ENCODE assay signal across 1 cellular context in the genomic region with DNA sequence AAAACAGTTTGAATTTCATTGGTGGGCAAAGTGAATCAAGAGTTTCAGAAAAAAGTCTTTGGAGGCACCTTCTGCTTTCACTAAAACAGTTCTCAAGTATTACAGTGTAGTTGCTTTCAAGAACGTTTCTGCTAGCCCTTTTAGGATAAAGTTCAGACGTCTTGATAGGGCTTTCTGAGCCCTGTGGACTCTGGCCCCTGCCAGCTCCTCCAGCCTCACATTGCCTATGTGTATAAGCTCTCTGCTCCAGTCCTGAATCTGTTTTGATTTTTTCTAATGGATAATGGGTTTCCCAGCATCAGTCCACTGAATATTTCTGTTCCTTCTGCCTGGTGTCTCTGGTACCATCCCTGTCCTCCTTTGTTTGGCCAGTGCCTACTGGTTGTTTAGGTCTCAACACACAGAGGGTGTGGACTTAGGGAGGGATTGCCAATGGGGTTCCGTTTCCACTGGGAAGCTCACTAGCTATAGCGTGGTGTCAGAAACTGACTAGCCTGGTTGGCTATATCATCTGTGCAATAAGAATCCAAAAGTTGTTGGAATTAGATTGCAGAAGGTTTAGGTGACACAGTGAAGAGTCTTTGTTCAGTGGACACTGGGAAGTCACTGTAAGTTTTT.
TF ChIP-seq lines count a peak whose summit lies in the region.

No MANE protein-coding gene starts in this region.

TF ChIP-seq in H1, 55 proteins besides CTCF, POLR2A, EP300 and RAD21:
- no peak for TF ChIP-seq RFX5 (IDR thresholded peaks at IDR 0.05; ENCODE audit: borderline replicate concordance, low read depth, low read length)
- no peak for TF ChIP-seq SIRT6 (IDR thresholded peaks at IDR 0.05; ENCODE audit: low read length)
- TF ChIP-seq CBX8 (IDR thresholded peaks at IDR 0.05; ENCODE audit: borderline replicate concordance, low read depth, low read length), result no peak
- TF ChIP-seq CHD2 (IDR thresholded peaks at IDR 0.05; ENCODE audit: low read length), result no peak
- no peak for TF ChIP-seq HDAC2 (IDR thresholded peaks at IDR 0.05; ENCODE audit: borderline replicate concordance in 1 of 2, low read depth in 2 of 2, low read length in 2 of 2)
- TF ChIP-seq SP1 (IDR thresholded peaks at IDR 0.05; ENCODE audit: low read depth, low read length), result no peak
- no peak for TF ChIP-seq BCL11A (IDR thresholded peaks at IDR 0.05; ENCODE audit: low read depth in 2 of 2, low read length in 2 of 2)
- no peak for TF ChIP-seq KDM4A (IDR thresholded peaks at IDR 0.05; ENCODE audit: low read depth, low read length, severe bottlenecking)
